ENCODE assay signal across 8 cellular contexts in the genomic region with DNA sequence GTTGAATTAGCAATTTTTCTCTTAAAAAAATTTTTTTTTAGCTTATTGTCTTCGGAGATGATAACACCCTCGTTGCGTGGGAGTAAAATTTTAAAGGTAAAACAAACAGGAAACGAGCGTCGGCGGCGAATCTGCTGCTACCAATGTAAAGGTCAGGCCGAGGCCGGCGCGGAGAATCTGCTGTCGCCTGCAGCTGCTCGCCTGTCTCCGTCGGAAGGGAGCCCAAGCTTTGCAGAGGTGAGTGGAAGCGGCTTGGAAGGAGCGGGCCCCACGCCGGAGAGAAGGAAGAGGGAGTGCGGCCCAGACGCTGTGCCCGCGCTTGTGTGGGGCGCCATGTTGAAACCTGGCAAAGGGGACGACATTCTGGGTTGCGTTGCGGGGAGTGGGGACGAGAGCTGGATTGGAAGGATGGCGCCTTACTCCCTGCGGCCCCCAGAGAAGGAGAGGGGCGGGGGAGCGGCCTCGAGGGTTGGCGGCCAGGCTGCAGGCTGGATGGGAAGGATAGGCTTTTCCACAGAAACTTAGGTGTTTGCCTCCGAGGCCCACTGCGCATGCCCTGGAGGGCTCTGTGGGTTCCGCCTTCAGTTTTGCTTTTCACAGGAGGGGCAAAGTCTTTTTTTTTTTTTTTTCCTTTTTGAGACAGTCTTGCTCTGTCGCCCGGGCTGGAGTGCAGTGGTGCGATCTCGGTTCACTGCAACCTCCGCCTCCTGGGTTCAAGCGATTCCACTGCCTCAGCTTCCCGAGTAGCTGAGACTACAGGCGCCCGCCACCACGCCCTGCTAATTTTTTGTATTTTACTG. TPM values are rescaled to one million over a fixed set of nuclear protein-coding genes. Genes with fewer than 3 reads are reported as not detected.
DNase-seq lines count a peak whose midpoint lies in the region; ATAC-seq and TF ChIP-seq lines count a peak whose summit lies in the region.

A gene with protein sequence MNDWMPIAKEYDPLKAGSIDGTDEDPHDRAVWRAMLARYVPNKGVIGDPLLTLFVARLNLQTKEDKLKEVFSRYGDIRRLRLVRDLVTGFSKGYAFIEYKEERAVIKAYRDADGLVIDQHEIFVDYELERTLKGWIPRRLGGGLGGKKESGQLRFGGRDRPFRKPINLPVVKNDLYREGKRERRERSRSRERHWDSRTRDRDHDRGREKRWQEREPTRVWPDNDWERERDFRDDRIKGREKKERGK (plus strand): TSS at position 160 of the 800 bp plus-strand sequence. CDS start 7,402 bp downstream, outside the sequence.

- H4K20me1 ChIP-seq in DND-41 (ENCODE audit: insufficient read depth, low read length) (no peaks in the 10 kb centered on the region), SU-DHL-6 (ENCODE audit: low read depth, low read length) (no peaks in the 10 kb centered on the region), osteoblast (ENCODE audit: insufficient read depth, low read length) (no peaks in the 10 kb centered on the region)

- H2AFZ ChIP-seq in DND-41 (ENCODE audit: low read depth, low read length) (peak within 1 kb of the TSS; percentile 96), SU-DHL-6 (ENCODE audit: low read depth, low read length, severe bottlenecking) (peak within 1 kb of the TSS; percentile 91), osteoblast (ENCODE audit: low read length) (peak within 1 kb of the TSS; percentile 99)

- peak within 1 kb of the TSS; percentile 88 to 93 for H3K4me3 ChIP-seq in DND-41 (ENCODE audit: low read depth in 1 of 2, low read length in 2 of 2)
- H3K4me3 ChIP-seq in NB4 (ENCODE audit: low read depth, low read length), result peak within 1 kb of the TSS; percentile 73
- peak within 1 kb of the TSS; percentile 83 for H3K4me3 ChIP-seq in SU-DHL-6 (ENCODE audit: insufficient read depth, low read length, poor library complexity, severe bottlenecking)
- peak within 1 kb of the TSS; percentile 99 for H3K4me3 ChIP-seq in osteoblast (ENCODE audit: insufficient read depth, low read length)
- H3K4me3 ChIP-seq in testis, result peak within 1 kb of the TSS; percentile 77 to 94

- TF ChIP-seq POLR2A in NB4 (IDR thresholded peaks at IDR 0.05; ENCODE audit: extremely low read depth, insufficient read length), result peak; percentile 59
- TF ChIP-seq POLR2A in testis (IDR thresholded peaks at IDR 0.05), result no peak

- H3K27ac ChIP-seq in DND-41 (ENCODE audit: low read length) (peak within 1 kb of the TSS; percentile 100), SU-DHL-6 (ENCODE audit: low read depth, low read length) (peak within 1 kb of the TSS; percentile 88), osteoblast (ENCODE audit: low read depth, low read length) (peak within 1 kb of the TSS; percentile 97), testis (peak within 1 kb of the TSS; percentile 98 to 100)

- H3K9me3 Mint-ChIP-seq in activated naive CD8-positive, alpha-beta T cell treated with anti-CD3 and anti-CD28 coated beads for 36 hours, result no peaks in the 10 kb centered on the region

- peak within 1 kb of the TSS; percentile 98 for H3K9ac ChIP-seq in DND-41 (ENCODE audit: low read depth, low read length)
- peak within 1 kb of the TSS; percentile 83 for H3K9ac ChIP-seq in SU-DHL-6 (ENCODE audit: low read length)

- H3K4me1 ChIP-seq in DND-41 (ENCODE audit: insufficient read depth, low read length), result peaks cover 23% of the 10 kb centered on the region
- H3K4me1 ChIP-seq in osteoblast (ENCODE audit: insufficient read depth, low read length), result peaks cover 4% of the 10 kb centered on the region
- peaks cover 14% of the 10 kb centered on the region for H3K4me1 ChIP-seq in testis

- WGBS in testis, 2 donors, result 0 to 1% methylated on average over 42 to 48 of the region's 48 CpGs

- peak within 1 kb of the TSS; percentile 94 for H3K4me3 Mint-ChIP-seq in activated naive CD8-positive, alpha-beta T cell treated with anti-CD3 and anti-CD28 coated beads for 36 hours

- peaks cover 19% of the 10 kb centered on the region for H3K36me3 Mint-ChIP-seq in activated naive CD8-positive, alpha-beta T cell treated with anti-CD3 and anti-CD28 coated beads for 36 hours

- peak; percentile 85 for ATAC-seq in DND-41 (ENCODE audit: insufficient read depth, low read depth)

- H3F3A ChIP-seq in SU-DHL-6 (ENCODE audit: insufficient read depth), result peaks cover 21% of the 10 kb centered on the region

- H3K36me3 ChIP-seq in DND-41 (ENCODE audit: insufficient read depth, low read length) (no peaks in the 10 kb centered on the region; the same call in 1 of the 2 replicates), SU-DHL-6 (ENCODE audit: low read length) (no peaks in the 10 kb centered on the region), osteoblast (ENCODE audit: insufficient read depth, low read length) (peaks cover 3% of the 10 kb centered on the region), testis (ENCODE audit: low read depth, missing control alignments) (no peaks in the 10 kb centered on the region)

- H3K9me3 ChIP-seq in DND-41 (ENCODE audit: insufficient read depth, low read length, severe bottlenecking), result no peaks in the 10 kb centered on the region
- H3K9me3 ChIP-seq in SU-DHL-6 (ENCODE audit: insufficient read depth, low read length), result no peaks in the 10 kb centered on the region
- H3K9me3 ChIP-seq in osteoblast (ENCODE audit: low read depth, low read length), result no peaks in the 10 kb centered on the region
- H3K9me3 ChIP-seq in testis, result no peaks in the 10 kb centered on the region

- H3K27me3 ChIP-seq in DND-41 (ENCODE audit: insufficient read depth, low read length, poor library complexity), result no peaks in the 10 kb centered on the region
- no peaks in the 10 kb centered on the region for H3K27me3 ChIP-seq in SU-DHL-6 (ENCODE audit: low read length)
- H3K27me3 ChIP-seq in osteoblast (ENCODE audit: insufficient read depth, low read length), result no peaks in the 10 kb centered on the region
- no peaks in the 10 kb centered on the region for H3K27me3 ChIP-seq in testis

- H3K79me2 ChIP-seq in DND-41 (ENCODE audit: insufficient read depth, low read length) (peaks cover 43% of the 10 kb centered on the region), SU-DHL-6 (ENCODE audit: insufficient read depth, low read length) (peaks cover 29% of the 10 kb centered on the region; the same call in 1 of the 2 replicates), osteoblast (ENCODE audit: insufficient read depth, low read length) (peaks cover 36% of the 10 kb centered on the region)

- H3K4me2 ChIP-seq in DND-41 (ENCODE audit: insufficient read depth, low read length), result peak within 1 kb of the TSS; percentile 71
- H3K4me2 ChIP-seq in SU-DHL-6 (ENCODE audit: low read depth, low read length, poor library complexity, severe bottlenecking), result peak within 1 kb of the TSS; percentile 97
- peak within 1 kb of the TSS; percentile 70 for H3K4me2 ChIP-seq in osteoblast (ENCODE audit: insufficient read depth, low read length)

- peak within 1 kb of the TSS; percentile 99 for H3K27ac Mint-ChIP-seq in activated naive CD8-positive, alpha-beta T cell treated with anti-CD3 and anti-CD28 coated beads for 36 hours

- no peak for TF ChIP-seq CTCF in DND-41 (IDR thresholded peaks at IDR 0.05; ENCODE audit: borderline replicate concordance, extremely low read depth, low read length, poor library complexity, severe bottlenecking)
- no peak for TF ChIP-seq CTCF in NB4 (IDR thresholded peaks at IDR 0.05; ENCODE audit: low read depth, low read length)
- TF ChIP-seq CTCF in SU-DHL-6 (IDR thresholded peaks at IDR 0.05; ENCODE audit: insufficient read depth, low read length, poor library complexity, severe bottlenecking), result no peak
- no peak for TF ChIP-seq CTCF in osteoblast (IDR thresholded peaks at IDR 0.05; ENCODE audit: extremely low read depth, low read depth, low read length)
- TF ChIP-seq CTCF in testis (IDR thresholded peaks at IDR 0.05), result no peak

- peaks cover 18% of the 10 kb centered on the region for H3K4me1 Mint-ChIP-seq in activated naive CD8-positive, alpha-beta T cell treated with anti-CD3 and anti-CD28 coated beads for 36 hours

- DNase-seq in DND-41 (peak; percentile 89), GOT3 (lab: John Stamatoyannopoulos, UW) (peak; percentile 65), NB4 (ENCODE audit: low read depth) (peak; percentile 99), head of caudate nucleus (peak; percentile 64 to 92 (median 84)), osteoblast (ENCODE audit: insufficient read length, low spot score, missing footprints) (peak; percentile 94), testis (peak; percentile 87)
- DNase-seq in activated naive CD8-positive, alpha-beta T cell treated with anti-CD3 and anti-CD28 coated beads for 36 hours, result peak; percentile 82

- intact Hi-C loops in head of caudate nucleus (cut with DNase I), result loop anchor here (5.0 to 10.0 kb wide), 3 partner anchors 63 to 124 kb away; partner anchors contain the start of genes RILPL1 and TMED2
- intact Hi-C loops in testis (cut with DNase I; ENCODE audit: low total_unique reads), result no loop called here

- no peaks in the 10 kb centered on the region for H3K9me2 ChIP-seq in SU-DHL-6 (replicated peaks; ENCODE audit: insufficient read depth, low read length)

- H3K27me3 Mint-ChIP-seq in activated naive CD8-positive, alpha-beta T cell treated with anti-CD3 and anti-CD28 coated beads for 36 hours, result no peaks in the 10 kb centered on the region

RNA-seq across cellular contexts. Expression of the gene that starts here (rescaled TPM):
- 10 to 100 TPM; 20.8 to 22.0 TPM for total RNA-seq in activated naive CD8-positive, alpha-beta T cell treated with anti-CD3 and anti-CD28 coated beads for 36 hours
- 10.3 and 15.6 TPM in 2 replicates for total RNA-seq in osteoblast
- total RNA-seq in testis, result 10 to 100 TPM; 16.5 to 31.7 TPM
- 32.0 TPM for polyA plus RNA-seq in testis (ENCODE audit: insufficient read depth, low read depth, low replicate concordance)

Comparison
In these comparisons a context has a peak if more than half of its experiments do, and no peak if none do; other contexts are left out.
1. Peak in every context shown above with its lines: DNase-seq, ATAC-seq, H3K4me3 ChIP-seq and H3K27ac ChIP-seq.